In genomic region chr16:19748389-19749110, GRCh38 we compare ENCODE assay signal across 18 cellular contexts. TPM values are rescaled to one million over a fixed set of nuclear protein-coding genes. Genes with fewer than 3 reads are reported as not detected.
DNase-seq lines count a peak whose midpoint lies in the region; ATAC-seq, FAIRE-seq and TF ChIP-seq lines count a peak whose summit lies in the region.
"Had no signal": no experiment of that assay in that cellular context is flagged by ENCODE, and none has a peak within 500 bp of the region (broad histone marks: within the 10 kb centered on the region; RNA-seq: fewer than 3 reads in every experiment).

No MANE protein-coding gene starts in this region.

- intact Hi-C loops in breast epithelium (cut with DNase I; ENCODE audit: low total_unique reads) = no loop called here

- H3K9me3 ChIP-seq in breast epithelium = no peaks in the 10 kb centered on the region
- no peaks in the 10 kb centered on the region for H3K9me3 ChIP-seq in mesenchymal stem cell (ENCODE audit: control insufficient read depth, low read length)
- H3K9me3 ChIP-seq: esophagus squamous epithelium, tibial artery had no signal

- H3K4ac ChIP-seq in mesenchymal stem cell (ENCODE audit: low read depth in 1 of 2, low read length in 2 of 2) = no peak overlapping the region

- peaks cover 0 to 10% of the 10 kb centered on the region in 2 donors for H3K4me1 ChIP-seq in breast epithelium
- peaks cover 14% of the 10 kb centered on the region for H3K4me1 ChIP-seq in mesenchymal stem cell (ENCODE audit: control insufficient read depth, insufficient read depth, low read depth, low read length)
- H3K4me1 ChIP-seq: tibial artery had no signal

- H3K4me2 ChIP-seq in mesenchymal stem cell (ENCODE audit: low read length, poor library complexity, severe bottlenecking) = no peak overlapping the region

- no peak for ATAC-seq in GM18870 (IDR thresholded peaks at IDR 0.05; ENCODE audit: unreplicated experiment)
- no peak for ATAC-seq in GM19455 (IDR thresholded peaks at IDR 0.05; ENCODE audit: unreplicated experiment)
- ATAC-seq in GM21528 (IDR thresholded peaks at IDR 0.05; ENCODE audit: low FRiP score, unreplicated experiment) = no peak
- ATAC-seq: activated naive CD8-positive, alpha-beta T cell treated with anti-CD3 and anti-CD28 coated beads, Interleukin-2, amount 50 U/mL, for 24 hours had no signal

- H3K14ac ChIP-seq in mesenchymal stem cell (ENCODE audit: low read length in 2 of 2) = no peak overlapping the region

- H3K36me3 ChIP-seq in breast epithelium (no peaks in the 10 kb centered on the region), mesenchymal stem cell (ENCODE audit: control insufficient read depth in 1 of 2, insufficient read depth in 2 of 2, low read depth in 1 of 2, low read length in 2 of 2) (no peaks in the 10 kb centered on the region), brain microvascular endothelial cell (replicated peaks) (no peaks in the 10 kb centered on the region)
- H3K36me3 ChIP-seq: cardiac muscle cell, esophagus squamous epithelium, tibial artery had no signal

- TF ChIP-seq CTCF in D721Med (IDR thresholded peaks at IDR 0.05; ENCODE audit: insufficient read depth, missing control alignments) = no peak
- no peak for TF ChIP-seq CTCF in breast epithelium (IDR thresholded peaks at IDR 0.05)
- TF ChIP-seq CTCF in brain microvascular endothelial cell (IDR thresholded peaks at IDR 0.05; ENCODE audit: low read depth, low read length, missing control alignments) = no peak

- H2BK120ac ChIP-seq in mesenchymal stem cell (ENCODE audit: low read depth, low read length) = no peak overlapping the region

- no peak overlapping the region for H2AK5ac ChIP-seq in mesenchymal stem cell (ENCODE audit: low read length, severe bottlenecking)

- in situ Hi-C loops in brain microvascular endothelial cell (cut with HindIII; ENCODE audit: low pct_ligation_motif_present, low sequenced_read_pairs) = loop anchor here (25.0 kb wide), 1 partner anchor 139 kb away; the partner anchor contains the start of gene GPRC5B

- no peak overlapping the region for H2BK15ac ChIP-seq in mesenchymal stem cell (ENCODE audit: low read depth, poor library complexity, severe bottlenecking)

- TF ChIP-seq POLR2A in breast epithelium (IDR thresholded peaks at IDR 0.05) = no peak

- H3K23ac ChIP-seq in mesenchymal stem cell (ENCODE audit: low read length in 2 of 2) = no peak overlapping the region

- FAIRE-seq in D721Med (lab: Jason Lieb, UNC) = peak; percentile 85
- FAIRE-seq: TTC549 had no signal

- no peak overlapping the region for H3K4me3 ChIP-seq in breast epithelium
- no peak overlapping the region for H3K4me3 ChIP-seq in mesenchymal stem cell (ENCODE audit: insufficient read depth in 1 of 2, low read depth in 1 of 2, low read length in 2 of 2)
- H3K4me3 ChIP-seq in brain microvascular endothelial cell (ENCODE audit: low read depth, low read length) = no peak overlapping the region
- H3K4me3 ChIP-seq: cardiac muscle cell, esophagus squamous epithelium, tibial artery had no signal

- H3K27ac ChIP-seq in breast epithelium = peak overlapping the region; percentile 53 to 63
- H3K27ac ChIP-seq in mesenchymal stem cell (ENCODE audit: low read length, poor library complexity, severe bottlenecking) = peak overlapping the region; percentile 60
- H3K27ac ChIP-seq in brain microvascular endothelial cell = no peak overlapping the region
- H3K27ac ChIP-seq: cardiac muscle cell, esophagus squamous epithelium, tibial artery had no signal

- no peak overlapping the region for H4K91ac ChIP-seq in mesenchymal stem cell (ENCODE audit: low read length)

- H3K27me3 ChIP-seq in breast epithelium (no peaks in the 10 kb centered on the region), mesenchymal stem cell (ENCODE audit: control insufficient read depth in 1 of 2, insufficient read depth in 1 of 2, low read length in 2 of 2) (no peaks in the 10 kb centered on the region), brain microvascular endothelial cell (replicated peaks) (no peaks in the 10 kb centered on the region)
- H3K27me3 ChIP-seq: cardiac muscle cell, esophagus squamous epithelium, tibial artery had no signal

- no peak overlapping the region for H4K8ac ChIP-seq in mesenchymal stem cell (ENCODE audit: low read length)

- 25% methylated on average over 1 of the region's 2 CpGs for WGBS in mesenchymal stem cell

- peak; percentile 33 for DNase-seq in D721Med (ENCODE audit: insufficient read length, low spot score)
- peak; percentile 74 to 96 for DNase-seq in NCI-H524 (lab: John Stamatoyannopoulos, UW)
- DNase-seq in breast epithelium (ENCODE audit: low spot score in 2 of 2) = no peak
- peak; percentile 15 for DNase-seq in mesenchymal stem cell
- no peak for DNase-seq in brain microvascular endothelial cell
- DNase-seq: activated CD4-positive, alpha-beta T cell treated with anti-CD3 and anti-CD28 coated beads, Interleukin-2, amount 10 ng/mL, durations not matched to agents 7 days and 5 days; activated naive CD8-positive, alpha-beta T cell treated with anti-CD3 and anti-CD28 coated beads, Interleukin-2, amount 50 U/mL, for 24 hours; esophagus squamous epithelium; glutamatergic neuron; NCI-H146; NCI-H226; stimulated activated naive CD4-positive, alpha-beta T cell; tibial artery had no signal

- H3K9ac ChIP-seq in mesenchymal stem cell (ENCODE audit: low read length) = no peak overlapping the region

- no peak overlapping the region for H2AFZ ChIP-seq in mesenchymal stem cell (ENCODE audit: low read depth, low read length)

- H2BK12ac ChIP-seq in mesenchymal stem cell (ENCODE audit: low read length in 2 of 2) = no peak overlapping the region

- H3K18ac ChIP-seq in mesenchymal stem cell (ENCODE audit: low read depth in 1 of 2, low read length in 2 of 2) = no peak overlapping the region

- peaks cover 3% of the 10 kb centered on the region for H3K79me1 ChIP-seq in mesenchymal stem cell (replicated peaks; ENCODE audit: low read length, poor library complexity, severe bottlenecking)

- no peak overlapping the region for H2BK5ac ChIP-seq in mesenchymal stem cell (ENCODE audit: low read depth, low read length, poor library complexity, severe bottlenecking)

RNA-seq across cellular contexts. Expression of gene IQCK, which starts 30.5 kb away (rescaled TPM):
- total RNA-seq in breast epithelium = 10 to 100 TPM; 25.9 to 63.8 (median 34.7) TPM
- polyA plus RNA-seq in mesenchymal stem cell (2013, experiment 1 of 2) = 17.2 TPM
- polyA plus RNA-seq in mesenchymal stem cell (2013, experiment 2 of 2) = 16.6 TPM

RNA-seq across cellular contexts. Expression of gene KNOP1, which starts 30.5 kb away (rescaled TPM):
- 10 to 100 TPM; 12.3 to 15.4 (median 13.0) TPM for total RNA-seq in breast epithelium
- 49.1 TPM for polyA plus RNA-seq in mesenchymal stem cell (2013, experiment 1 of 2)
- polyA plus RNA-seq in mesenchymal stem cell (2013, experiment 2 of 2) = 47.9 TPM

Comparison
In these comparisons a context has a peak if more than half of its experiments do, and no peak if none do; other contexts are left out.
1. DNase-seq: peak in D721Med (single experiment), NCI-H524 (2 of 2) and mesenchymal stem cell (single experiment); none in breast epithelium (0 of 2) and brain microvascular endothelial cell (single experiment).